In the genomic region with DNA sequence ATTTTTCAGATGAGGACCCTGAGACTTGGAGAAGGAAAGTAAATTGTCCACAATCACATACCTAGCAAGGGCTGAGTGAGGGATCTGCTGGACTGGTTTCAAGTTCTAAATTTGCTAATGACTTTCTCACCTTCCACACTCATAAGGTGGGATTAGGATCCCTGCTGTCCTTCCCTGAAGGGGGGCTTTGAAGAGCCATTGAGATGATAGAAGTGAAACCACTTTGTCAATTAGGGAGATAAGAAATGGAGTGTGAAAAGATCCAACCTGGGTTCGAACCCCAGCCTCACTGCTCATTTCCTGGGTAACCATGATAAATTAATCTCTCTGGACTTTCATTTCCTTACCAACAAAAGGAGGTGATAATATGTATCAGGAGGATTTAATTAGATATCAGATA, we compare ENCODE assay signal across 37 cellular contexts. TPM values are rescaled to one million over a fixed set of nuclear protein-coding genes. Genes with fewer than 3 reads are reported as not detected.
"Had no signal": no experiment of that assay in that cellular context is flagged by ENCODE, and none has a peak within 500 bp of the region (broad histone marks: within the 10 kb centered on the region; RNA-seq: fewer than 3 reads in every experiment).

No MANE protein-coding gene starts in this region.

- H3K4me2 ChIP-seq: KMS-11 had no signal

- H3K4me3 ChIP-seq: MG63 had no signal

- H3K36me3 ChIP-seq: MG63 had no signal

- H3K9ac ChIP-seq: KMS-11 had no signal

- DNase-seq: Kasumi-1, MG63, MM.1S, MV-4-11, NCI-H1048, NCI-H1092, NCI-H1092 treated with DMSO at 0.1 percent for 48 hours, NCI-H1105, NCI-H1105 treated with DMSO at 0.1 percent for 48 hours, NCI-H1417, NCI-H1417 treated with DMSO at 0.1 percent for 48 hours, NCI-H1436, NCI-H1436 treated with DMSO at 0.1 percent for 48 hours, NCI-H146, NCI-H1694, NCI-H1694 treated with DMSO at 0.1 percent for 48 hours, NCI-H187, NCI-H187 treated with DMSO at 0.1 percent for 48 hours, NCI-H1930, NCI-H2029, NCI-H2029 treated with DMSO at 0.1 percent for 48 hours, NCI-H2081, NCI-H2081 treated with DMSO at 0.1 percent for 48 hours, NCI-H2107, NCI-H2171, NCI-H2171 treated with DMSO at 0.1 percent for 48 hours, NCI-H2227 treated with DMSO at 0.1 percent for 48 hours, NCI-H226, NCI-H345, NCI-H446, NCI-H446 treated with DMSO at 0.1 percent for 48 hours, NCI-H510A, NCI-H510A treated with DMSO at 0.1 percent for 48 hours had no signal

- H3K27ac ChIP-seq: KMS-11 had no signal

RNA-seq across cellular contexts. Expression of a gene that starts 32.7 kb away (rescaled TPM):
- total RNA-seq: LHCN-M2, M059J, MCF 10A had no signal
